10 cellular contexts compared by ENCODE assay signal in the genomic region with DNA sequence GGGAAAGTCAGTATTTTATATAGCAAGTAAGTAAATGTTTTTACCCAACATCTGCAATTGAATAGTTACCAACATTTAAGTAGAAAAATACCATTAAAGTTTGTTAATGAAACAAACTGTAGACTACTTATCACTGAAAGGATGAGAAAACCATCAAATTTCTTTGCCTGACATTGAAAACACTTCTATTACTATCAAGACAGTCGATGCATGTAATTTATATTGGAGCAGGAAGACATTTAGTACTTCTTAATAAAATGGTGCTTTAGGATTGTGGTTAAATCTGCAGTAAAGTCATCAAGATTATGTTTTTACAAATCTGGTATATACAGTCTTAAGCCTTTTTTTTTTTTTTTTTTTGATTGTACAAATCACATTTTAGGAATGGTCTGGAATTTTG. TPM values are rescaled to one million over a fixed set of nuclear protein-coding genes. Genes with fewer than 3 reads are reported as not detected.
DNase-seq lines count a peak whose midpoint lies in the region; ATAC-seq and TF ChIP-seq lines count a peak whose summit lies in the region.
"Had no signal": no experiment of that assay in that cellular context is flagged by ENCODE, and none has a peak within 500 bp of the region (broad histone marks: within the 10 kb centered on the region; RNA-seq: fewer than 3 reads in every experiment).

No MANE protein-coding gene starts in this region.

- H3K27me3 ChIP-seq in KMS-11 (ENCODE audit: insufficient read depth, low read depth) = no peaks in the 10 kb centered on the region

- H3K4me2 ChIP-seq in KMS-11 = peak overlapping the region; percentile 88

- H3K79me2 ChIP-seq in KMS-11 (ENCODE audit: insufficient read depth, low read depth) = peaks cover 83% of the 10 kb centered on the region

- peak overlapping the region; percentile 95 for H3K27ac ChIP-seq in KMS-11
- H3K27ac ChIP-seq: HL-60 had no signal

- CTCF ChIA-PET in AG04449 (lab: Yijun Ruan, JAX) = interaction anchor here (0.9 to 6.3 kb wide), 2 partner anchors 42 to 77 kb away, joined by 3 to 36 read pairs; no protein-coding TSS in a partner anchor

- H2AFZ ChIP-seq in KMS-11 (ENCODE audit: low read depth) = no peak overlapping the region

- DNase-seq in AG04449 (ENCODE audit: low read depth, low spot score) = no peak
- no peak for DNase-seq in central memory CD8-positive, alpha-beta T cell (ENCODE audit: low spot score in 2 of 2)
- no peak for DNase-seq in naive B cell
- no peak for DNase-seq in SW480 (ENCODE audit: low spot score)
- DNase-seq in amniotic stem cell (lab: John Stamatoyannopoulos, UW) = no peak
- DNase-seq in NCI-H1694 (lab: John Stamatoyannopoulos, UW) = no peak

- ATAC-seq in central memory CD8-positive, alpha-beta T cell (replicated peaks; ENCODE audit: extremely low read depth, poor library complexity, severe bottlenecking) = no peak
- ATAC-seq in naive B cell (ENCODE audit: low read depth in 2 of 2) (no peak), GM19023 (IDR thresholded peaks at IDR 0.05; ENCODE audit: unreplicated experiment) (no peak)

- no peaks in the 10 kb centered on the region for H3K9me3 Mint-ChIP-seq in central memory CD8-positive, alpha-beta T cell
- H3K9me3 Mint-ChIP-seq in naive B cell = peaks cover 0 to 1% (median 0%) of the 10 kb centered on the region in 7 donors
- H3K9me3 Mint-ChIP-seq: memory B cell had no signal

- H3K4me3 ChIP-seq in AG04449 (ENCODE audit: low read depth, low read length) (peak overlapping the region; percentile 73), KMS-11 (IDR thresholded peaks at IDR 0.05; ENCODE audit: insufficient read depth, low read depth, low read length) (no peak overlapping the region)

- no peaks in the 10 kb centered on the region for H3K27me3 Mint-ChIP-seq in central memory CD8-positive, alpha-beta T cell
- H3K27me3 Mint-ChIP-seq in naive B cell = peaks cover 0 to 5% (median 0%) of the 10 kb centered on the region in 3 donors
- H3K27me3 Mint-ChIP-seq: memory B cell had no signal

- H3K9ac ChIP-seq in KMS-11 = peak overlapping the region; percentile 98

- peaks cover 47% of the 10 kb centered on the region for H3K36me3 ChIP-seq in KMS-11 (ENCODE audit: insufficient read depth)

- peaks cover 50% of the 10 kb centered on the region for H3K4me1 Mint-ChIP-seq in central memory CD8-positive, alpha-beta T cell
- peaks cover 33 to 58% (median 42%) of the 10 kb centered on the region in 3 donors for H3K4me1 Mint-ChIP-seq in naive B cell

- peak overlapping the region; percentile 96 for H3K4me3 Mint-ChIP-seq in central memory CD8-positive, alpha-beta T cell
- peak overlapping the region in 5 of 8 donors; percentile 23 to 81 (median 40) for H3K4me3 Mint-ChIP-seq in naive B cell
- H3K4me3 Mint-ChIP-seq: memory B cell had no signal

- TF ChIP-seq CTCF in AG04449 (IDR thresholded peaks at IDR 0.05; ENCODE audit: insufficient read depth, low read length, missing control alignments) (no peak), KMS-11 (conservative IDR thresholded peaks at IDR 0.05; ENCODE audit: low read depth, low read length) (no peak)

- H4K20me1 ChIP-seq in KMS-11 (ENCODE audit: insufficient read depth) = peaks cover 15% of the 10 kb centered on the region

- POLR2A ChIA-PET in AG04449 (lab: Yijun Ruan, JAX) = interaction anchor here (1.8 to 2.0 kb wide), 2 partner anchors 14 to 77 kb away, joined by 6 to 10 read pairs; a partner anchor contains a TSS

- H3K36me3 Mint-ChIP-seq in central memory CD8-positive, alpha-beta T cell (ENCODE audit: insufficient read depth) = peaks cover 69% of the 10 kb centered on the region
- peaks cover 7 to 39% of the 10 kb centered on the region in 2 donors for H3K36me3 Mint-ChIP-seq in naive B cell

- peaks cover 56% of the 10 kb centered on the region for H3K4me1 ChIP-seq in KMS-11 (ENCODE audit: low read depth, poor library complexity, severe bottlenecking)

- H3K27ac Mint-ChIP-seq in central memory CD8-positive, alpha-beta T cell (ENCODE audit: low read depth) = peak overlapping the region; percentile 98
- peak overlapping the region in 1 of 6 donors; percentile 97 for H3K27ac Mint-ChIP-seq in naive B cell

RNA-seq across cellular contexts. Expression of a gene that starts 13.9 kb away (rescaled TPM):
- 100 to 1,000 TPM in 1 of 6 donors, 10 to 100 TPM in 5; 41.6 to 134 (median 85.2) TPM for polyA plus RNA-seq in naive B cell (ENCODE audit: low read depth in 6 of 6)
